ENCODE assay signal across 2 cellular contexts in genomic region chr5:38534122-38534408, GRCh38.
A peak's percentile ranks its signal among the peaks of the same experiment; 100 is the strongest.
TF ChIP-seq lines count a peak whose summit lies in the region.

No MANE protein-coding gene starts in this region.

TF ChIP-seq in HepG2, 621 proteins besides CTCF, POLR2A, EP300 and RAD21 (continued from another document and continues in another):
- TF ChIP-seq HOXA5 (CRISPR knock-in tag; IDR thresholded peaks at IDR 0.05) (0 out of 2 replicates have a peak, but pooled peaks have one; percentile 9), ELK4 (CRISPR knock-in tag; IDR thresholded peaks at IDR 0.05; ENCODE audit: borderline replicate concordance) (no peak), ZNF383 (CRISPR knock-in tag; IDR thresholded peaks at IDR 0.05; ENCODE audit: borderline replicate concordance) (no peak), FOXJ3 (CRISPR knock-in tag; IDR thresholded peaks at IDR 0.05; ENCODE audit: borderline replicate concordance) (0 out of 2 replicates have a peak, but pooled peaks have one; percentile 44), ZNF780A (CRISPR knock-in tag; IDR thresholded peaks at IDR 0.05) (no peak), ZNF33A (CRISPR knock-in tag; IDR thresholded peaks at IDR 0.05; ENCODE audit: borderline replicate concordance) (no peak), ZNF331 (CRISPR knock-in tag; IDR thresholded peaks at IDR 0.05) (no peak), MXD4 (CRISPR knock-in tag; IDR thresholded peaks at IDR 0.05) (no peak), BRD4 (CRISPR knock-in tag; IDR thresholded peaks at IDR 0.05) (0 out of 2 replicates have a peak, but pooled peaks have one; percentile 0), ZBTB42 (CRISPR knock-in tag; IDR thresholded peaks at IDR 0.05) (no peak), HMGXB3 (CRISPR knock-in tag; IDR thresholded peaks at IDR 0.05; ENCODE audit: borderline replicate concordance) (no peak), ZNF274 (CRISPR knock-in tag; IDR thresholded peaks at IDR 0.05) (no peak), ZNF816 (CRISPR knock-in tag; IDR thresholded peaks at IDR 0.05; ENCODE audit: borderline replicate concordance) (no peak), ZNF670 (CRISPR knock-in tag; IDR thresholded peaks at IDR 0.05; ENCODE audit: borderline replicate concordance) (no peak), ZBTB7A (CRISPR knock-in tag; IDR thresholded peaks at IDR 0.05) (no peak), KDM5A (IDR thresholded peaks at IDR 0.05; ENCODE audit: borderline replicate concordance, low read length) (no peak), ZFP1 (CRISPR knock-in tag; IDR thresholded peaks at IDR 0.05) (no peak), ZBTB14 (CRISPR knock-in tag; IDR thresholded peaks at IDR 0.05) (no peak), SNRNP70 (IDR thresholded peaks at IDR 0.05; ENCODE audit: low read depth, low read length) (no peak), ZFP37 (CRISPR knock-in tag; IDR thresholded peaks at IDR 0.05; ENCODE audit: borderline replicate concordance) (no peak), IRF1 (CRISPR knock-in tag; IDR thresholded peaks at IDR 0.05; ENCODE audit: low read depth) (no peak)

TF ChIP-seq in WTC11, 78 proteins besides CTCF, POLR2A, EP300 and RAD21:
- no peak for TF ChIP-seq PRDM15 (CRISPR knock-in tag; IDR thresholded peaks at IDR 0.05)
- TF ChIP-seq NR1H2 (CRISPR knock-in tag; IDR thresholded peaks at IDR 0.05), result no peak
- TF ChIP-seq ELF4 (CRISPR knock-in tag; IDR thresholded peaks at IDR 0.05; ENCODE audit: low read depth), result no peak
- no peak for TF ChIP-seq CREM (CRISPR knock-in tag; IDR thresholded peaks at IDR 0.05)
